Comparison of ENCODE assay signal across 8 cellular contexts in genomic region chr3:17151598-17152373, GRCh38.
DNase-seq lines count a peak whose midpoint lies in the region; ATAC-seq and TF ChIP-seq lines count a peak whose summit lies in the region.

No MANE protein-coding gene starts in this region.

- H3K4me1 Mint-ChIP-seq in T-cell, result peaks cover 27 to 56% (median 28%) of the 10 kb centered on the region in 3 donors

- no peak overlapping the region for H2BK12ac ChIP-seq in mesenchymal stem cell (ENCODE audit: low read length in 2 of 2)

- no peak overlapping the region for H2BK120ac ChIP-seq in mesenchymal stem cell (ENCODE audit: low read depth, low read length)

- H3K14ac ChIP-seq in mesenchymal stem cell (ENCODE audit: low read length in 2 of 2), result no peak overlapping the region

- H3K9ac ChIP-seq in mesenchymal stem cell (ENCODE audit: low read length), result no peak overlapping the region

- in situ Hi-C loops in GM13977 (cut with MboI; ENCODE audit: low pct_unique_long_range_greater_than_20kb, low sequenced_read_pairs, unreplicated experiment), result no loop called here

- no peaks in the 10 kb centered on the region for H3K27me3 ChIP-seq in mesenchymal stem cell (ENCODE audit: control insufficient read depth in 1 of 2, insufficient read depth in 1 of 2, low read length in 2 of 2)

- no peak overlapping the region for H4K91ac ChIP-seq in mesenchymal stem cell (ENCODE audit: low read length)

- H3K9me3 Mint-ChIP-seq in T-cell, result peaks cover 4 to 8% (median 5%) of the 10 kb centered on the region in 3 donors

- peaks cover 7% of the 10 kb centered on the region for H3K4me1 ChIP-seq in mesenchymal stem cell (ENCODE audit: control insufficient read depth, insufficient read depth, low read depth, low read length)

- H3K27me3 Mint-ChIP-seq in T-cell, result no peaks in the 10 kb centered on the region

- no peak overlapping the region for H2AK5ac ChIP-seq in mesenchymal stem cell (ENCODE audit: low read length, severe bottlenecking)

- no peak overlapping the region for H3K23ac ChIP-seq in mesenchymal stem cell (ENCODE audit: low read length in 2 of 2)

- no peak for TF ChIP-seq CTCF in GM13977 (IDR thresholded peaks at IDR 0.05; ENCODE audit: extremely low read depth, insufficient read depth, missing control alignments)
- no peak for TF ChIP-seq CTCF in lower leg skin (IDR thresholded peaks at IDR 0.05)

- peaks cover 16% of the 10 kb centered on the region for H3K9me3 ChIP-seq in mesenchymal stem cell (ENCODE audit: control insufficient read depth, low read length)

- H2AFZ ChIP-seq in mesenchymal stem cell (ENCODE audit: low read depth, low read length), result no peak overlapping the region

- H3K4me3 Mint-ChIP-seq in T-cell, result peak overlapping the region; percentile 46 to 65 (median 60)

- H3K79me1 ChIP-seq in mesenchymal stem cell (replicated peaks; ENCODE audit: low read length, poor library complexity, severe bottlenecking), result no peaks in the 10 kb centered on the region

- H3K18ac ChIP-seq in mesenchymal stem cell (ENCODE audit: low read depth in 1 of 2, low read length in 2 of 2), result no peak overlapping the region

- DNase-seq in GM13977 (ENCODE audit: low spot score) (peak; percentile 87), T-cell (peak; percentile 47 to 82 (median 70)), lower leg skin (ENCODE audit: low spot score in 2 of 2) (no peak), NCI-H524 treated with DMSO at 0.1 percent for 48 hours (lab: John Stamatoyannopoulos, UW) (no peak), mesenchymal stem cell (no peak)
- peak; percentile 79 for DNase-seq in activated naive CD4-positive, alpha-beta T cell treated with anti-CD3 and anti-CD28 coated beads, Interleukin-2, amount 50 U/mL, for 16 hours
- DNase-seq in stimulated activated CD4-positive, alpha-beta T cell treated with anti-CD3 and anti-CD28 coated beads, Interleukin-4, amount 100 ng/mL, for 48 hours (ENCODE audit: low read depth in 2 of 2), result peak; percentile 69 to 78

- H3K27ac ChIP-seq in mesenchymal stem cell (ENCODE audit: low read length, poor library complexity, severe bottlenecking), result no peak overlapping the region

- no peak overlapping the region for H2BK15ac ChIP-seq in mesenchymal stem cell (ENCODE audit: low read depth, poor library complexity, severe bottlenecking)

- H2BK5ac ChIP-seq in mesenchymal stem cell (ENCODE audit: low read depth, low read length, poor library complexity, severe bottlenecking), result no peak overlapping the region

- H3K4ac ChIP-seq in mesenchymal stem cell (ENCODE audit: low read depth in 1 of 2, low read length in 2 of 2), result no peak overlapping the region

- intact Hi-C loops in lower leg skin (cut with DNase I; ENCODE audit: low total_unique reads), result no loop called here

- 85 to 89% methylated on average over 15 of the region's 16 CpGs for WGBS in lower leg skin, 2 donors
- WGBS in mesenchymal stem cell, result 92% methylated on average over 16 of the region's 16 CpGs

- H3K4me2 ChIP-seq in mesenchymal stem cell (ENCODE audit: low read length, poor library complexity, severe bottlenecking), result no peak overlapping the region

- H3K36me3 Mint-ChIP-seq in T-cell, result peaks cover 30% of the 10 kb centered on the region

- H4K8ac ChIP-seq in mesenchymal stem cell (ENCODE audit: low read length), result no peak overlapping the region

- POLR2A ChIA-PET in T-cell (lab: Charles Lee), result no interaction called here

- ATAC-seq in HG02759 (IDR thresholded peaks at IDR 0.05; ENCODE audit: unreplicated experiment), result peak; percentile 95
- ATAC-seq in T-cell (replicated peaks in 1 of 4), result peak; percentile 90 to 94 (median 93)

- CTCF ChIA-PET in T-cell (lab: Charles Lee), result interaction anchor here (0.6 to 1.1 kb wide), 8 partner anchors 81 to 1329 kb away, joined by 3 to 5 read pairs (median 3); partner anchors contain the start of genes DPH3 (in 1 of the 2) and PLCL2 (in 1 of the 2)

- TF ChIP-seq POLR2A in lower leg skin (IDR thresholded peaks at IDR 0.05), result no peak

- no peak overlapping the region for H3K4me3 ChIP-seq in lower leg skin (ENCODE audit: low read depth, poor library complexity, severe bottlenecking)
- no peak overlapping the region for H3K4me3 ChIP-seq in mesenchymal stem cell (ENCODE audit: insufficient read depth in 1 of 2, low read depth in 1 of 2, low read length in 2 of 2)

- H3K36me3 ChIP-seq in mesenchymal stem cell (ENCODE audit: control insufficient read depth in 1 of 2, insufficient read depth in 2 of 2, low read depth in 1 of 2, low read length in 2 of 2), result peaks cover 27 to 34% of the 10 kb centered on the region in 2 experiments

- H3K27ac Mint-ChIP-seq in T-cell, result peak overlapping the region; percentile 91 to 93

Comparison
In these comparisons a context has a peak if more than half of its experiments do, and no peak if none do; other contexts are left out.
1. DNase-seq: peak in GM13977 (single experiment), T-cell (34 of 34), activated naive CD4-positive, alpha-beta T cell treated with anti-CD3 and anti-CD28 coated beads, Interleukin-2, amount 50 U/mL, for 16 hours (single experiment) and stimulated activated CD4-positive, alpha-beta T cell treated with anti-CD3 and anti-CD28 coated beads, Interleukin-4, amount 100 ng/mL, for 48 hours (2 of 2); none in lower leg skin (0 of 2), NCI-H524 treated with DMSO at 0.1 percent for 48 hours (single experiment) and mesenchymal stem cell (single experiment).